Comparison of ENCODE assay signal across 28 cellular contexts in the genomic region with DNA sequence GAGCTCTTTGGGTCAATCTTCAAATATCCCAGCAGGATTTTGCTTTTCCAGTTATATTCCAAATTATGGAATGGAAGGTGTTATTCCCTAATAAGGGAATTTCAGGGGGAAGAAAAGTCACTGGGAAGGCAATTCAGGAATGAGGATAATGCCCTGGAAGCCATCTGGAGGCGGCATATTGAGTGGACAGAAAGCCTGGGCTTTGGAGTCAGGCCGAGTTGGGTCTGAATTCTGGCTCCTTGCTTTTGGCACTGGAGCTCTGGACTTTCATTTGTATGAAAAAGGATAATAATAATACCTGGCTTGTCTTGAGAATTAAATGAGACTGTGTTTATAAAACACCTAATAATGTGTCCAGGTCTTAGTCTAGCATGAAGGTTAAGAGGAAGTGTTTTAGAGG. TPM values are rescaled to one million over a fixed set of nuclear protein-coding genes. Genes with fewer than 3 reads are reported as not detected.
"Had no signal": no experiment of that assay in that cellular context is flagged by ENCODE, and none has a peak within 500 bp of the region (broad histone marks: within the 10 kb centered on the region; RNA-seq: fewer than 3 reads in every experiment).

No MANE protein-coding gene starts in this region.

- H3K4me3 Mint-ChIP-seq: activated B cell treated with CpG ODN at 0.5 μM for 24 hours; activated CD8-positive, alpha-beta T cell treated with anti-CD3 and anti-CD28 coated beads for 36 hours; activated naive CD4-positive, alpha-beta T cell treated with anti-CD3 and anti-CD28 coated beads for 36 hours; activated naive CD4-positive, alpha-beta T cell treated with anti-CD3 and anti-CD28 coated beads, Interleukin-2, amount 50 U/mL, for 24 hours; activated naive CD8-positive, alpha-beta T cell treated with anti-CD3 and anti-CD28 coated beads for 36 hours; activated naive CD8-positive, alpha-beta T cell treated with anti-CD3 and anti-CD28 coated beads, Interleukin-2, amount 50 U/mL, for 24 hours; activated T-cell treated with anti-CD3 and anti-CD28 coated beads, Interleukin-2, amount 50 U/mL, for 4 hours; dendritic cell treated with granulocyte-macrophage colony-stimulating factor and Interleukin-4, amounts not matched to agents 40 ng/mL and 50 ng/mL, for 4 days; endodermal cell had no signal

- H3K9me3 Mint-ChIP-seq: activated B cell treated with CpG ODN at 0.5 μM for 24 hours; activated CD8-positive, alpha-beta T cell treated with anti-CD3 and anti-CD28 coated beads for 36 hours; activated naive CD4-positive, alpha-beta T cell treated with anti-CD3 and anti-CD28 coated beads for 36 hours; activated naive CD4-positive, alpha-beta T cell treated with anti-CD3 and anti-CD28 coated beads, Interleukin-2, amount 50 U/mL, for 24 hours; activated naive CD8-positive, alpha-beta T cell treated with anti-CD3 and anti-CD28 coated beads for 36 hours; activated naive CD8-positive, alpha-beta T cell treated with anti-CD3 and anti-CD28 coated beads, Interleukin-2, amount 50 U/mL, for 24 hours; activated T-cell treated with anti-CD3 and anti-CD28 coated beads, Interleukin-2, amount 50 U/mL, for 4 hours; activated T-helper 2 cell treated with anti-CD3 and anti-CD28 coated beads, Interferon-gamma antibody, Interleukin-2, Interleukin-4, amounts not matched to agents 10 μg/mL and 5 μg/mL and 100 μg/mL, durations not matched to agents 14 hours and 24 hours and 36 hours; endodermal cell had no signal

- DNase-seq: activated B cell treated with CpG ODN at 0.5 μM for 24 hours; activated CD4-positive, alpha-beta T cell treated with anti-CD3 and anti-CD28 coated beads for 48 hours; activated CD4-positive, alpha-beta T cell treated with anti-CD3 and anti-CD28 coated beads, Interleukin-2, amount 50 U/mL, for 1 hour; activated CD4-positive, alpha-beta T cell treated with anti-CD3 and anti-CD28 coated beads, Interleukin-2, amount 50 U/mL, for 48 hours; activated CD8-positive, alpha-beta memory T cell treated with anti-CD3 and anti-CD28 coated beads for 24 hours; activated CD8-positive, alpha-beta T cell treated with anti-CD3 and anti-CD28 coated beads for 36 hours; activated effector memory CD4-positive, alpha-beta T cell treated with anti-CD3 and anti-CD28 coated beads, Interleukin-2, amount 50 U/mL, for 16 hours; activated naive CD4-positive, alpha-beta T cell treated with anti-CD3 and anti-CD28 coated beads for 36 hours; activated naive CD8-positive, alpha-beta T cell treated with anti-CD3 and anti-CD28 coated beads for 36 hours; activated naive CD8-positive, alpha-beta T cell treated with anti-CD3 and anti-CD28 coated beads, Interleukin-2, amount 50 U/mL, for 24 hours; activated T-cell treated with anti-CD3 and anti-CD28 coated beads, Interleukin-2, amount 50 U/mL, for 4 hours; adrenal gland; amygdala; aorta; body of pancreas; effector memory CD4-positive, alpha-beta T cell; endodermal cell; foreskin fibroblast; heart left ventricle; T-helper 2 cell; WERI-Rb-1 had no signal

- H3K27ac Mint-ChIP-seq: activated B cell treated with CpG ODN at 0.5 μM for 24 hours; activated CD8-positive, alpha-beta T cell treated with anti-CD3 and anti-CD28 coated beads for 36 hours; activated naive CD4-positive, alpha-beta T cell treated with anti-CD3 and anti-CD28 coated beads for 36 hours; activated naive CD4-positive, alpha-beta T cell treated with anti-CD3 and anti-CD28 coated beads, Interleukin-2, amount 50 U/mL, for 24 hours; activated naive CD8-positive, alpha-beta T cell treated with anti-CD3 and anti-CD28 coated beads for 36 hours; activated naive CD8-positive, alpha-beta T cell treated with anti-CD3 and anti-CD28 coated beads, Interleukin-2, amount 50 U/mL, for 24 hours; activated T-helper 2 cell treated with anti-CD3 and anti-CD28 coated beads, Interferon-gamma antibody, Interleukin-2, Interleukin-4, amounts not matched to agents 10 μg/mL and 5 μg/mL and 100 μg/mL, durations not matched to agents 14 hours and 24 hours and 36 hours; dendritic cell treated with granulocyte-macrophage colony-stimulating factor and Interleukin-4, amounts not matched to agents 40 ng/mL and 50 ng/mL, for 4 days; endodermal cell had no signal

- H3K27me3 ChIP-seq: adrenal gland, body of pancreas, heart left ventricle had no signal

- H3K36me3 Mint-ChIP-seq: activated naive CD4-positive, alpha-beta T cell treated with anti-CD3 and anti-CD28 coated beads, Interleukin-2, amount 50 U/mL, for 24 hours; activated naive CD8-positive, alpha-beta T cell treated with anti-CD3 and anti-CD28 coated beads for 36 hours had no signal

- ATAC-seq: activated CD4-positive, CD25-positive, alpha-beta regulatory T cell treated with anti-CD3 and anti-CD28 coated beads, Interleukin-2, amount 50 U/mL, for 24 hours; activated CD8-positive, alpha-beta T cell treated with anti-CD3 and anti-CD28 coated beads for 36 hours; activated naive CD8-positive, alpha-beta T cell treated with anti-CD3 and anti-CD28 coated beads, Interleukin-2, amount 50 U/mL, for 24 hours; activated T-cell treated with anti-CD3 and anti-CD28 coated beads, Interleukin-2, amount 50 U/mL, for 4 hours; body of pancreas; esophagus mucosa; heart left ventricle had no signal

- H3K36me3 ChIP-seq: adrenal gland, heart left ventricle, WERI-Rb-1 had no signal

- H3K4me1 Mint-ChIP-seq: activated B cell treated with CpG ODN at 0.5 μM for 24 hours; activated naive CD4-positive, alpha-beta T cell treated with anti-CD3 and anti-CD28 coated beads, Interleukin-2, amount 50 U/mL, for 24 hours; activated naive CD8-positive, alpha-beta T cell treated with anti-CD3 and anti-CD28 coated beads for 36 hours; activated naive CD8-positive, alpha-beta T cell treated with anti-CD3 and anti-CD28 coated beads, Interleukin-2, amount 50 U/mL, for 24 hours had no signal

- H3K4me1 ChIP-seq: adrenal gland, heart left ventricle had no signal

- H3K27me3 Mint-ChIP-seq: activated B cell treated with CpG ODN at 0.5 μM for 24 hours; activated CD8-positive, alpha-beta T cell treated with anti-CD3 and anti-CD28 coated beads for 36 hours; activated naive CD8-positive, alpha-beta T cell treated with anti-CD3 and anti-CD28 coated beads, Interleukin-2, amount 50 U/mL, for 24 hours; dendritic cell treated with granulocyte-macrophage colony-stimulating factor and Interleukin-4, amounts not matched to agents 40 ng/mL and 50 ng/mL, for 4 days had no signal

- H3K27ac ChIP-seq: adrenal gland, body of pancreas, coronary artery, dorsolateral prefrontal cortex, heart left ventricle, WERI-Rb-1 had no signal

- H3K4me3 ChIP-seq: adrenal gland, body of pancreas, coronary artery, dorsolateral prefrontal cortex, heart left ventricle had no signal

- H3K9me3 ChIP-seq: adrenal gland, body of pancreas, heart left ventricle had no signal

RNA-seq across cellular contexts. Expression of gene GREM2, which starts 16.5 kb away (rescaled TPM):
- total RNA-seq: activated B cell treated with CpG ODN at 0.5 μM for 24 hours; activated CD8-positive, alpha-beta T cell treated with anti-CD3 and anti-CD28 coated beads for 36 hours; activated naive CD8-positive, alpha-beta T cell treated with anti-CD3 and anti-CD28 coated beads for 36 hours; activated T-cell treated with anti-CD3 and anti-CD28 coated beads, Interleukin-2, amount 50 U/mL, for 4 hours; activated T-helper 2 cell treated with anti-CD3 and anti-CD28 coated beads, Interferon-gamma antibody, Interleukin-2, Interleukin-4, amounts not matched to agents 10 μg/mL and 5 μg/mL and 100 μg/mL, durations not matched to agents 14 hours and 24 hours and 36 hours had no signal
- polyA plus RNA-seq: heart left ventricle had no signal
